21 cellular contexts compared by ENCODE assay signal in the genomic region with DNA sequence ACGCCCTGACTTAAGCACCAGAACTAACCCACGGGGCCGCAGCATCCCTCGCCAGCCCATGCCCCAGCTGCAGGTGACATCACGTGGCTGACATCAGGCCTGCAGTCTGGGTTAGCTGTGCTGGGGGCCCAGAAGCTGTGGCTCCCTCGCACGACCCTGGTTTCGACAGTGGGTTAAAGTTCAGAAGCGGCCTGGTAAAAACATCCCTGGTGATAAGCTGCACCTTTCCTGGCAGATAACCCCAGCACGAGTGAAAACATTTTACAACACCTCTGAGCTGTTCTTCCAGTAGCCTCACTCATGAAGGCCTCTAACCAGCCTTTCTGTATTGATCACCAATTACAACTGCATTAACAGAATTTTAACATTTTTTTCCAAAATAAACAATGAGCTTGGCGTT.
"Had no signal": no experiment of that assay in that cellular context is flagged by ENCODE, and none has a peak within 500 bp of the region (broad histone marks: within the 10 kb centered on the region; RNA-seq: fewer than 3 reads in every experiment).

No MANE protein-coding gene starts in this region.

- H3K9me3 ChIP-seq: gastroesophageal sphincter, ovary, suprapubic skin, thyroid gland, upper lobe of left lung, uterus had no signal

- H3K9me3 Mint-ChIP-seq: immature natural killer cell; naive thymus-derived CD8-positive, alpha-beta T cell; neural crest cell; stimulated activated effector memory CD8-positive, alpha-beta T cell treated with anti-CD3 and anti-CD28 coated beads, Interleukin-12 subunit alpha, Interleukin-12 subunit beta, amount 100 ng/mL, for 72 hours had no signal

- ATAC-seq: gastroesophageal sphincter; left colon; naive thymus-derived CD8-positive, alpha-beta T cell; right cardiac atrium; stimulated activated effector memory CD8-positive, alpha-beta T cell treated with anti-CD3 and anti-CD28 coated beads, Interleukin-12 subunit alpha, Interleukin-12 subunit beta, amount 100 ng/mL, for 72 hours; stimulated activated naive CD8-positive, alpha-beta T cell treated with anti-CD3 and anti-CD28 coated beads, Interleukin-15, Interleukin-2, amounts not matched to agents 100 U/mL and 50 U/mL, for 24 hours had no signal

- H3K27ac ChIP-seq: dorsolateral prefrontal cortex, gastroesophageal sphincter, ovary, thyroid gland, upper lobe of left lung, uterus had no signal

- H3K36me3 Mint-ChIP-seq: immature natural killer cell; naive thymus-derived CD8-positive, alpha-beta T cell; stimulated activated effector memory CD8-positive, alpha-beta T cell treated with anti-CD3 and anti-CD28 coated beads, Interleukin-12 subunit alpha, Interleukin-12 subunit beta, amount 100 ng/mL, for 72 hours had no signal

- H3K4me3 Mint-ChIP-seq: immature natural killer cell; naive thymus-derived CD8-positive, alpha-beta T cell; neural crest cell; stimulated activated effector memory CD8-positive, alpha-beta T cell treated with anti-CD3 and anti-CD28 coated beads, Interleukin-12 subunit alpha, Interleukin-12 subunit beta, amount 100 ng/mL, for 72 hours had no signal

- H3K36me3 ChIP-seq: gastroesophageal sphincter, ovary, suprapubic skin, thyroid gland, upper lobe of left lung, uterus had no signal

- H3K27me3 ChIP-seq: gastroesophageal sphincter, ovary, suprapubic skin, thyroid gland, upper lobe of left lung, uterus had no signal

- H3K4me1 ChIP-seq: gastroesophageal sphincter, upper lobe of left lung, uterus had no signal

- H3K4me3 ChIP-seq: dorsolateral prefrontal cortex, gastroesophageal sphincter, ovary, suprapubic skin, thyroid gland, upper lobe of left lung, uterus had no signal

- H3K27ac Mint-ChIP-seq: immature natural killer cell; naive thymus-derived CD8-positive, alpha-beta T cell; stimulated activated effector memory CD8-positive, alpha-beta T cell treated with anti-CD3 and anti-CD28 coated beads, Interleukin-12 subunit alpha, Interleukin-12 subunit beta, amount 100 ng/mL, for 72 hours had no signal

- DNase-seq: cortex of kidney; dorsolateral prefrontal cortex; effector CD8-positive, alpha-beta T cell; glutamatergic neuron; immature natural killer cell; left colon; mammary epithelial cell; naive thymus-derived CD8-positive, alpha-beta T cell; nucleus accumbens; ovary; right cardiac atrium; stimulated activated CD4-positive, alpha-beta T cell treated with anti-CD3 and anti-CD28 coated beads, Interleukin-4, amount 100 ng/mL, for 1 hour; stimulated activated CD8-positive, alpha-beta memory T cell treated with anti-CD3 and anti-CD28 coated beads, Interleukin-4, amount 100 ng/mL, for 48 hours; stimulated activated naive CD8-positive, alpha-beta T cell treated with anti-CD3 and anti-CD28 coated beads, Interleukin-15, Interleukin-2, amounts not matched to agents 100 U/mL and 50 U/mL, for 24 hours; thyroid gland; uterus had no signal

- H3K4me1 Mint-ChIP-seq: immature natural killer cell; naive thymus-derived CD8-positive, alpha-beta T cell; neural crest cell; stimulated activated effector memory CD8-positive, alpha-beta T cell treated with anti-CD3 and anti-CD28 coated beads, Interleukin-12 subunit alpha, Interleukin-12 subunit beta, amount 100 ng/mL, for 72 hours had no signal

- H3K27me3 Mint-ChIP-seq: naive thymus-derived CD8-positive, alpha-beta T cell had no signal
